Comparison of ENCODE assay signal across 7 cellular contexts in genomic region chr1:114779722-114780121, GRCh38. TPM values are rescaled to one million over a fixed set of nuclear protein-coding genes. Genes with fewer than 3 reads are reported as not detected.
DNase-seq lines count a peak whose midpoint lies in the region; ATAC-seq lines count a peak whose summit lies in the region.

No MANE protein-coding gene starts in this region.

- H3K4me3 Mint-ChIP-seq in activated T-helper 2 cell treated with anti-CD3 and anti-CD28 coated beads, Interferon-gamma antibody, Interleukin-2, Interleukin-4, amounts not matched to agents 10 μg/mL and 5 μg/mL and 100 μg/mL, durations not matched to agents 14 hours and 24 hours and 36 hours (ENCODE audit: low read depth) = peak overlapping the region; percentile 99
- peak overlapping the region; percentile 99 to 100 for H3K4me3 Mint-ChIP-seq in stimulated activated naive B cell treated with anti-CD40 and anti-IgM and Interleukin-4, amounts not matched to agents 10 μg/mL and 1 μg/mL and 100 μg/mL, for 72 hours

- peaks cover 5% of the 10 kb centered on the region for H3K27me3 Mint-ChIP-seq in activated T-helper 2 cell treated with anti-CD3 and anti-CD28 coated beads, Interferon-gamma antibody, Interleukin-2, Interleukin-4, amounts not matched to agents 10 μg/mL and 5 μg/mL and 100 μg/mL, durations not matched to agents 14 hours and 24 hours and 36 hours (ENCODE audit: low read depth)
- H3K27me3 Mint-ChIP-seq in stimulated activated naive B cell treated with anti-CD40 and anti-IgM and Interleukin-4, amounts not matched to agents 10 μg/mL and 1 μg/mL and 100 μg/mL, for 72 hours = peaks cover 0 to 5% of the 10 kb centered on the region in 2 donors

- no peak for DNase-seq in activated T-helper 2 cell treated with anti-CD3 and anti-CD28 coated beads, Interferon-gamma antibody, Interleukin-2, Interleukin-4, amounts not matched to agents 10 μg/mL and 5 μg/mL and 100 μg/mL, durations not matched to agents 14 hours and 24 hours and 36 hours (ENCODE audit: low spot score)
- no peak for DNase-seq in stimulated activated naive B cell treated with anti-CD40 and anti-IgM and Interleukin-4, amounts not matched to agents 10 μg/mL and 1 μg/mL and 100 μg/mL, for 72 hours
- no peak for DNase-seq in NOMO-1 treated with dmso at 0.1 percent for 144 hours (lab: John Stamatoyannopoulos, UW; ENCODE audit: unreplicated experiment)
- DNase-seq in ureter (ENCODE audit: low spot score) = no peak
- DNase-seq in NCI-H1105 (lab: John Stamatoyannopoulos, UW) = no peak

- H3K27me3 ChIP-seq in HUES48 (ENCODE audit: control insufficient read depth, insufficient read depth, low read length) = peaks cover 16% of the 10 kb centered on the region

- H3K4me1 Mint-ChIP-seq in activated T-helper 2 cell treated with anti-CD3 and anti-CD28 coated beads, Interferon-gamma antibody, Interleukin-2, Interleukin-4, amounts not matched to agents 10 μg/mL and 5 μg/mL and 100 μg/mL, durations not matched to agents 14 hours and 24 hours and 36 hours (ENCODE audit: low read depth) = peaks cover 21% of the 10 kb centered on the region
- H3K4me1 Mint-ChIP-seq in stimulated activated naive B cell treated with anti-CD40 and anti-IgM and Interleukin-4, amounts not matched to agents 10 μg/mL and 1 μg/mL and 100 μg/mL, for 72 hours = peaks cover 8 to 17% of the 10 kb centered on the region in 2 donors

- H3K9ac ChIP-seq in HUES48 (ENCODE audit: low read depth, low read length) = peak overlapping the region; percentile 75

- peaks cover 41% of the 10 kb centered on the region for H3K36me3 ChIP-seq in HUES48 (ENCODE audit: control insufficient read depth, insufficient read depth, low read length)

- H3K27ac Mint-ChIP-seq in activated T-helper 2 cell treated with anti-CD3 and anti-CD28 coated beads, Interferon-gamma antibody, Interleukin-2, Interleukin-4, amounts not matched to agents 10 μg/mL and 5 μg/mL and 100 μg/mL, durations not matched to agents 14 hours and 24 hours and 36 hours = peak overlapping the region; percentile 98
- H3K27ac Mint-ChIP-seq in stimulated activated naive B cell treated with anti-CD40 and anti-IgM and Interleukin-4, amounts not matched to agents 10 μg/mL and 1 μg/mL and 100 μg/mL, for 72 hours = peak overlapping the region; percentile 99

- ATAC-seq in stimulated activated naive B cell treated with anti-CD40 and anti-IgM and Interleukin-4, amounts not matched to agents 10 μg/mL and 1 μg/mL and 100 μg/mL, for 72 hours (replicated peaks) = no peak

- H3K36me3 Mint-ChIP-seq in activated T-helper 2 cell treated with anti-CD3 and anti-CD28 coated beads, Interferon-gamma antibody, Interleukin-2, Interleukin-4, amounts not matched to agents 10 μg/mL and 5 μg/mL and 100 μg/mL, durations not matched to agents 14 hours and 24 hours and 36 hours (ENCODE audit: low read depth) = peaks cover 43% of the 10 kb centered on the region
- H3K36me3 Mint-ChIP-seq in stimulated activated naive B cell treated with anti-CD40 and anti-IgM and Interleukin-4, amounts not matched to agents 10 μg/mL and 1 μg/mL and 100 μg/mL, for 72 hours = peaks cover 11 to 28% of the 10 kb centered on the region in 2 donors

- H3K27ac ChIP-seq in HUES48 (ENCODE audit: low read depth, low read length) = peak overlapping the region; percentile 93

- no peaks in the 10 kb centered on the region for H3K9me3 Mint-ChIP-seq in activated T-helper 2 cell treated with anti-CD3 and anti-CD28 coated beads, Interferon-gamma antibody, Interleukin-2, Interleukin-4, amounts not matched to agents 10 μg/mL and 5 μg/mL and 100 μg/mL, durations not matched to agents 14 hours and 24 hours and 36 hours
- H3K9me3 Mint-ChIP-seq in stimulated activated naive B cell treated with anti-CD40 and anti-IgM and Interleukin-4, amounts not matched to agents 10 μg/mL and 1 μg/mL and 100 μg/mL, for 72 hours = no peaks in the 10 kb centered on the region

- H3K4me3 ChIP-seq in HUES48 (ENCODE audit: low read depth, low read length) (peak overlapping the region; percentile 82), iPS-18c (ENCODE audit: insufficient read depth, low read depth, low read length) (peak overlapping the region; percentile 90)

- no peaks in the 10 kb centered on the region for H3K4me1 ChIP-seq in HUES48 (ENCODE audit: control insufficient read depth, insufficient read depth, low read length)

- intact Hi-C loops in activated T-helper 2 cell treated with anti-CD3 and anti-CD28 coated beads, Interferon-gamma antibody, Interleukin-2, Interleukin-4, amounts not matched to agents 10 μg/mL and 5 μg/mL and 100 μg/mL, durations not matched to agents 14 hours and 24 hours and 36 hours (cut with micrococcal nuclease) = loop anchor here (1.0 kb wide), 3 partner anchors 21 to 198 kb away; partner anchors contain the start of genes BCAS2 and NRAS

- no peaks in the 10 kb centered on the region for H3K9me3 ChIP-seq in HUES48 (ENCODE audit: control insufficient read depth, insufficient read depth, low read length)
- H3K9me3 ChIP-seq in iPS-18c (ENCODE audit: control insufficient read depth, insufficient read depth, low read length) = peaks cover 5% of the 10 kb centered on the region

RNA-seq across cellular contexts. Expression of gene SIKE1, which starts 0.8 kb away (rescaled TPM):
- 57.6 and 64.2 TPM in 2 replicates for total RNA-seq in activated T-helper 2 cell treated with anti-CD3 and anti-CD28 coated beads, Interferon-gamma antibody, Interleukin-2, Interleukin-4, amounts not matched to agents 10 μg/mL and 5 μg/mL and 100 μg/mL, durations not matched to agents 14 hours and 24 hours and 36 hours
- 40.6 TPM for total RNA-seq in ureter

RNA-seq across cellular contexts. Expression of gene CSDE1, which starts 21.9 kb away (rescaled TPM):
- 411 and 414 TPM in 2 replicates for total RNA-seq in activated T-helper 2 cell treated with anti-CD3 and anti-CD28 coated beads, Interferon-gamma antibody, Interleukin-2, Interleukin-4, amounts not matched to agents 10 μg/mL and 5 μg/mL and 100 μg/mL, durations not matched to agents 14 hours and 24 hours and 36 hours
- total RNA-seq in ureter = 612 TPM
